11 cellular contexts compared by ENCODE assay signal in genomic region chr1:30877205-30877912, GRCh38. TPM values are rescaled to one million over a fixed set of nuclear protein-coding genes. Genes with fewer than 3 reads are reported as not detected.
DNase-seq lines count a peak whose midpoint lies in the region; ATAC-seq, FAIRE-seq and TF ChIP-seq lines count a peak whose summit lies in the region.
"Had no signal": no experiment of that assay in that cellular context is flagged by ENCODE, and none has a peak within 500 bp of the region (broad histone marks: within the 10 kb centered on the region; RNA-seq: fewer than 3 reads in every experiment).

No MANE protein-coding gene starts in this region.

- DNase-seq in IMR-90 (peak; percentile 87), choroid plexus epithelial cell (ENCODE audit: low read depth) (peak; percentile 82), kidney (peak; percentile 90), testis (peak; percentile 66), RKO (ENCODE audit: low spot score) (no peak), NCI-H1930 (lab: John Stamatoyannopoulos, UW) (no peak)
- no peak for DNase-seq in CD4-positive, alpha-beta memory T cell
- DNase-seq: foreskin melanocyte, SHP77 had no signal

- peak overlapping the region; percentile 70 for H2BK5ac ChIP-seq in IMR-90 (ENCODE audit: low read depth, low read length, poor library complexity, severe bottlenecking)

- TF ChIP-seq RAD21 in IMR-90 (IDR thresholded peaks at IDR 0.05; ENCODE audit: low read length): no peak

- H3K23ac ChIP-seq in IMR-90 (ENCODE audit: low read depth, low read length): peak overlapping the region; percentile 85; the same call in 1 of the 2 replicates

- POLR2A ChIA-PET in IMR-90 (lab: Charles Lee; ENCODE audit: unreplicated experiment): no interaction called here
- POLR2A ChIA-PET in CD4-positive, alpha-beta memory T cell (lab: Charles Lee; ENCODE audit: partially characterized antibody): no interaction called here

- CTCF ChIA-PET in IMR-90 (lab: Yijun Ruan, JAX): interaction anchor here (1.4 kb wide), 1 partner anchor 34 kb away, joined by 3 read pairs; no protein-coding TSS in a partner anchor
- CTCF ChIA-PET in CD4-positive, alpha-beta memory T cell (lab: Charles Lee; ENCODE audit: partially characterized antibody): no interaction called here

- H3K4me3 Mint-ChIP-seq in CD4-positive, alpha-beta memory T cell: no peak overlapping the region

- H3K4me3 ChIP-seq in IMR-90 (ENCODE audit: insufficient read depth, low read depth, low read length) (no peak overlapping the region), choroid plexus epithelial cell (ENCODE audit: low read depth, low read length) (no peak overlapping the region), kidney (ENCODE audit: low read length in 2 of 2) (no peak overlapping the region), testis (no peak overlapping the region)
- H3K4me3 ChIP-seq in CD4-positive, alpha-beta memory T cell (ENCODE audit: low read length in 2 of 2): no peak overlapping the region

- peak overlapping the region; percentile 96; the same call in 1 of the 2 replicates for H2AK5ac ChIP-seq in IMR-90 (ENCODE audit: low read depth, low read length)

- peaks cover 0 to 4% (median 0%) of the 10 kb centered on the region in 4 donors for H3K4me1 Mint-ChIP-seq in CD4-positive, alpha-beta memory T cell

- H3K9me1 ChIP-seq in IMR-90 (ENCODE audit: insufficient read depth, low read length): peaks cover 26% of the 10 kb centered on the region

- H3K27ac Mint-ChIP-seq in CD4-positive, alpha-beta memory T cell: no peak overlapping the region

- 11% methylated on average over 4 of the region's 10 CpGs; no CpG with 5 or more reads in 1 of the 2 experiments for WGBS in IMR-90 (ENCODE audit: extremely low coverage in 2 of 2, insufficient read length in 1 of 2), 2 experiments
- WGBS in testis, 2 donors: 52 to 61% methylated on average over 10 of the region's 10 CpGs

- H4K8ac ChIP-seq in IMR-90 (ENCODE audit: low read depth in 2 of 2, low read length in 2 of 2): peak overlapping the region; percentile 72 to 97; a peak in 3 of 4 replicates

- H3K9me3 ChIP-seq in IMR-90 (ENCODE audit: control insufficient read depth, insufficient read depth, low read length) (peaks cover 13% of the 10 kb centered on the region), kidney (ENCODE audit: control insufficient read depth in 1 of 2, low read length in 2 of 2) (peaks cover 0 to 8% of the 10 kb centered on the region in 2 donors), testis (no peaks in the 10 kb centered on the region)
- no peaks in the 10 kb centered on the region for H3K9me3 ChIP-seq in CD4-positive, alpha-beta memory T cell (ENCODE audit: control insufficient read depth in 1 of 2, low read length in 2 of 2)

- H4K20me1 ChIP-seq in IMR-90 (ENCODE audit: insufficient read depth, low read length): peaks cover 46% of the 10 kb centered on the region

- intact Hi-C loops in IMR-90 (cut with micrococcal nuclease) (no loop called here), kidney (cut with DNase I) (no loop called here), testis (cut with DNase I; ENCODE audit: low total_unique reads) (no loop called here)
- intact Hi-C loops in CD4-positive, alpha-beta memory T cell (cut with micrococcal nuclease): no loop called here

- peak overlapping the region; percentile 55 for H3K4me2 ChIP-seq in IMR-90 (ENCODE audit: low read depth, low read length)

- no peak for FAIRE-seq in kidney (lab: Jason Lieb, UNC)
- FAIRE-seq: urothelium cell line had no signal

- no peaks in the 10 kb centered on the region for H3K27me3 ChIP-seq in IMR-90 (ENCODE audit: control insufficient read depth, insufficient read depth, low read length)
- H3K27me3 ChIP-seq in testis: no peaks in the 10 kb centered on the region
- no peaks in the 10 kb centered on the region for H3K27me3 ChIP-seq in CD4-positive, alpha-beta memory T cell (ENCODE audit: insufficient read depth, low read length)

- H4K91ac ChIP-seq in IMR-90 (ENCODE audit: insufficient read depth, low read depth, low read length): peak overlapping the region; percentile 93

- TF ChIP-seq POLR2A in IMR-90 (IDR thresholded peaks at IDR 0.05; ENCODE audit: low read depth, low read length) (no peak), testis (IDR thresholded peaks at IDR 0.05) (no peak)

- H3K36me3 Mint-ChIP-seq in CD4-positive, alpha-beta memory T cell: no peaks in the 10 kb centered on the region

- peaks cover 6 to 36% of the 10 kb centered on the region in 2 donors for H3K27me3 Mint-ChIP-seq in CD4-positive, alpha-beta memory T cell

- H3K14ac ChIP-seq in IMR-90 (replicated peaks; ENCODE audit: low read depth, low read length): peak overlapping the region; percentile 97

- H2BK20ac ChIP-seq in IMR-90 (ENCODE audit: low read depth, low read length): peak overlapping the region; percentile 48; the same call in 1 of the 2 replicates

- H2BK15ac ChIP-seq in IMR-90 (ENCODE audit: low read depth, low read length): peak overlapping the region; percentile 22; the same call in 2 of the 3 replicates

- peaks cover 23 to 77% of the 10 kb centered on the region in 2 experiments for H3K79me1 ChIP-seq in IMR-90 (ENCODE audit: low read depth in 1 of 2, low read length in 2 of 2)

- H3K36me3 ChIP-seq in IMR-90 (ENCODE audit: control insufficient read depth, insufficient read depth, low read length) (peaks cover 42% of the 10 kb centered on the region), kidney (ENCODE audit: control insufficient read depth in 1 of 2, insufficient read depth in 2 of 2, low read length in 2 of 2) (no peaks in the 10 kb centered on the region), testis (ENCODE audit: low read depth, missing control alignments) (no peaks in the 10 kb centered on the region)
- no peaks in the 10 kb centered on the region for H3K36me3 ChIP-seq in CD4-positive, alpha-beta memory T cell (ENCODE audit: insufficient read depth, low read length)

- dilution Hi-C loops in IMR-90 (cut with HindIII; ENCODE audit: low sequenced_read_pairs, unreplicated experiment): no loop called here

- H4K5ac ChIP-seq in IMR-90 (ENCODE audit: low read depth, low read length): peak overlapping the region; percentile 66; the same call in 1 of the 2 replicates

- peak overlapping the region; percentile 61 for H3K18ac ChIP-seq in IMR-90 (ENCODE audit: low read depth, low read length)

- TF ChIP-seq CTCF in IMR-90 (conservative IDR thresholded peaks at IDR 0.05; ENCODE audit: low read depth, low read length) (no peak), choroid plexus epithelial cell (conservative IDR thresholded peaks at IDR 0.05; ENCODE audit: low read depth, low read length) (no peak), kidney (IDR thresholded peaks at IDR 0.05; ENCODE audit: borderline replicate concordance, extremely low read depth, insufficient read depth) (no peak), testis (IDR thresholded peaks at IDR 0.05) (no peak)

- peak overlapping the region; percentile 78 for H2AFZ ChIP-seq in IMR-90 (replicated peaks; ENCODE audit: low read length, poor library complexity)

- H2AK9ac ChIP-seq in IMR-90 (replicated peaks; ENCODE audit: low read depth, low read length, poor library complexity): peak overlapping the region; percentile 92

- H3K4me1 ChIP-seq in IMR-90 (ENCODE audit: control insufficient read depth, insufficient read depth, low read length) (peaks cover 32% of the 10 kb centered on the region), kidney (ENCODE audit: control insufficient read depth in 1 of 2, insufficient read depth in 1 of 2, low read depth in 1 of 2, low read length in 2 of 2) (peaks cover 0 to 3% of the 10 kb centered on the region in 2 donors), testis (peaks cover 3% of the 10 kb centered on the region)
- H3K4me1 ChIP-seq in CD4-positive, alpha-beta memory T cell (ENCODE audit: insufficient read depth, low read length): peaks cover 6% of the 10 kb centered on the region

- in situ Hi-C loops in IMR-90 (cut with MboI; ENCODE audit: low sequenced_read_pairs): no loop called here

- peak overlapping the region; percentile 65; the same call in 1 of the 2 replicates for H3K56ac ChIP-seq in IMR-90 (ENCODE audit: extremely low read depth, insufficient read depth, low read length)

- peak overlapping the region; percentile 98 for H3K4ac ChIP-seq in IMR-90 (ENCODE audit: low read depth, low read length)

- H3K9me3 Mint-ChIP-seq in CD4-positive, alpha-beta memory T cell: no peaks in the 10 kb centered on the region

- BruUV-seq in IMR-90 (replicated peaks; lab: Mats Ljungman, UMichigan): no TSS peak

- H3K9ac ChIP-seq in IMR-90 (ENCODE audit: low read depth, low read length) (peak overlapping the region; percentile 35), kidney (ENCODE audit: low read length in 2 of 2) (peak overlapping the region in 1 of 2 donors; percentile 19)

- H2BK120ac ChIP-seq in IMR-90 (ENCODE audit: low read depth, low read length): peak overlapping the region; percentile 94

- peak; percentile 84 for ATAC-seq in IMR-90 (ENCODE audit: low read depth)
- ATAC-seq in HG02759 (IDR thresholded peaks at IDR 0.05; ENCODE audit: unreplicated experiment): no peak

- peak overlapping the region; percentile 75 for H3K27ac ChIP-seq in IMR-90 (ENCODE audit: insufficient read depth, low read length)
- H3K27ac ChIP-seq in kidney (ENCODE audit: low read depth in 2 of 2, low read length in 2 of 2): no peak overlapping the region
- H3K27ac ChIP-seq in testis: no peak overlapping the region
- no peak overlapping the region for H3K27ac ChIP-seq in CD4-positive, alpha-beta memory T cell (ENCODE audit: low read depth, low read length)

TF ChIP-seq in IMR-90, 13 proteins besides CTCF, POLR2A, EP300 and RAD21:
- peak; percentile 60; the same call in 1 of the 2 replicates for TF ChIP-seq MAZ (IDR thresholded peaks at IDR 0.05; ENCODE audit: borderline replicate concordance, low read depth, low read length)
- peak; percentile 96 for TF ChIP-seq CEBPB (IDR thresholded peaks at IDR 0.05; ENCODE audit: low read depth, low read length)
- TF ChIP-seq MAFK (IDR thresholded peaks at IDR 0.05; ENCODE audit: low read depth, low read length): no peak

RNA-seq across cellular contexts. Expression of gene SDC3, which starts 31.2 kb away (rescaled TPM):
- total RNA-seq in IMR-90 (2012; rRNA removed) (13.1 and 14.2 TPM in 2 replicates), kidney (58.7 TPM), testis (1 to 10 TPM; 3.9 to 6.9 TPM)
- polyA plus RNA-seq in IMR-90 (2012; rRNA removed) (71.5 and 75.7 TPM in 2 replicates), kidney (ENCODE audit: insufficient read depth, low read depth, low replicate concordance) (11.0 TPM), testis (ENCODE audit: insufficient read depth, low read depth, low replicate concordance) (21.2 TPM)
- polyA plus RNA-seq in IMR-90 (2012; cell fraction: cytosol; rRNA removed): 47.3 and 81.5 TPM in 2 replicates
- 36.2 and 50.9 TPM in 2 replicates for polyA plus RNA-seq in IMR-90 (2012; cell fraction: nucleus; rRNA removed; ENCODE audit: low replicate concordance)
- under 1 TPM; 0.29 to 0.64 TPM for total RNA-seq in CD4-positive, alpha-beta memory T cell
- not detected for polyA plus RNA-seq in CD4-positive, alpha-beta memory T cell

Comparison
In these comparisons a context has a peak if more than half of its experiments do, and no peak if none do; other contexts are left out.
1. DNase-seq: peak in IMR-90 (single experiment), choroid plexus epithelial cell (single experiment), kidney (single experiment) and testis (single experiment); none in RKO (single experiment), CD4-positive, alpha-beta memory T cell (0 of 5) and NCI-H1930 (0 of 2).